ENCODE assay signal across 25 cellular contexts in the genomic region with DNA sequence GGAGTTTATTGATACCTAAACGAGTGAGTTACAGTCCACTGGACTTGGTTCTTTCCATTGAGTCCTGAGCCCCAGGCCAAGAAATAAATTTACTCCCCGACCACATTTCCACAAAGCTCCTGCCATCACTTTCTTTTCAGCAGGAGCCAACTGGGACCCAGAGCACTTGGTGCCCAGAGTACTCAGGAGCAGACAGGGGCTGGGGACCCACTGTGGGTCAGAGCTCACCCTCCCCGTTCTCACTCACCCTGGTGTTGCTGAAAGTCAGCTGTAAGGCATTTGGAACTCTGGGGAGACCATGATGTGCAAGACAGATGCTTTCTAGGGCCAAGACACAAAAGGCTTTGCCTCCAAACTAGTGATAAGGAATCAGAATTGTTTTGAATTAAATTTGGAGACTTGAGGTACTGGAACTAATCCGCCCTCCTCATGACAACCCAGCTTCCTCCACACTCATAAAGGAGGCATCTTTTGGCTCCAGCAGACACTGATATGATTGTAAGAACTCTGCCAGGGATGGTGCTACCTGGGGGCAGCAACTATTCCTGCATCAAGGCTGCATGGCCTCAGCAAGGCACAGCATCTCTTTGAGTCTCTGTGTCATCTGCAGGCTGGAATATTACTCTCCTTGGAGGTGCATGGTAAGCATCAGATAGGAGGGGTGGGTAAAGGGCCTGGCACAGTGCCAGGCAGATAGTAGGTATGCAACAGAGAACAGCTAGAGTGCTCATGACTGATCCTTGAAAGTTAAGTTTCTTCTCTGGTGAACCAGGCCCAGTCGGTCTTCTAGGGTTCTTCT. TPM values are rescaled to one million over a fixed set of nuclear protein-coding genes. Genes with fewer than 3 reads are reported as not detected.
DNase-seq lines count a peak whose midpoint lies in the region; ATAC-seq, FAIRE-seq and TF ChIP-seq lines count a peak whose summit lies in the region.
"Had no signal": no experiment of that assay in that cellular context is flagged by ENCODE, and none has a peak within 500 bp of the region (broad histone marks: within the 10 kb centered on the region; RNA-seq: fewer than 3 reads in every experiment).

No MANE protein-coding gene starts in this region.

- no peak for TF ChIP-seq POLR2A in K562 (conservative IDR thresholded peaks at IDR 0.05)

- no peaks in the 10 kb centered on the region for H3K9me1 ChIP-seq in K562 (ENCODE audit: control insufficient read depth, insufficient read depth, low read length)

- no peaks in the 10 kb centered on the region for H3K27me3 ChIP-seq in K562 (ENCODE audit: control insufficient read depth in 2 of 2, insufficient read depth in 2 of 2, low read length in 2 of 2)
- H3K27me3 ChIP-seq in upper lobe of right lung = no peaks in the 10 kb centered on the region
- H3K27me3 ChIP-seq: brain microvascular endothelial cell, left lung, stomach, thyroid gland had no signal

- WGBS in K562 (ENCODE audit: insufficient coverage, low coverage, missing lambda C conversion rate) = 32% methylated on average over 5 of the region's 5 CpGs

- peaks cover 53% of the 10 kb centered on the region for H3K4me1 Mint-ChIP-seq in activated CD4-positive, alpha-beta T cell treated with anti-CD3 and anti-CD28 coated beads for 36 hours
- H3K4me1 Mint-ChIP-seq in natural killer cell treated with Interleukin-12 subunit alpha and Interleukin-12 subunit beta and Interleukin-15 and Interleukin-18, amount 100 ng/mL, for 72 hours (ENCODE audit: low read depth in 2 of 2) = peaks cover 44% of the 10 kb centered on the region in 2 donors
- H3K4me1 Mint-ChIP-seq in natural killer cell = peaks cover 47% of the 10 kb centered on the region in 2 donors

- no peak for ATAC-seq in activated CD4-positive, alpha-beta T cell treated with anti-CD3 and anti-CD28 coated beads for 36 hours
- ATAC-seq in natural killer cell treated with Interleukin-12 subunit alpha and Interleukin-12 subunit beta and Interleukin-15 and Interleukin-18, amount 100 ng/mL, for 72 hours = no peak
- ATAC-seq in natural killer cell = no peak
- ATAC-seq in K562 = no peak
- peak; percentile 20 for ATAC-seq in upper lobe of right lung
- ATAC-seq in GM21515 (IDR thresholded peaks at IDR 0.05; ENCODE audit: unreplicated experiment) = no peak
- ATAC-seq: sciatic nerve had no signal

- CTCF ChIA-PET in activated CD4-positive, alpha-beta T cell treated with anti-CD3 and anti-CD28 coated beads for 36 hours (lab: Charles Lee) = interaction anchor here (0.6 to 2.4 kb wide), 9 partner anchors 9 to 45 kb away, joined by 3 to 11 read pairs (median 6); a partner anchor contains a TSS
- CTCF ChIA-PET in K562 (lab: Yijun Ruan, JAX; ENCODE audit: low intra/inter-chr PET ratio) = no interaction called here

- H3K4me3 Mint-ChIP-seq in activated CD4-positive, alpha-beta T cell treated with anti-CD3 and anti-CD28 coated beads for 36 hours = no peak overlapping the region
- no peak overlapping the region for H3K4me3 Mint-ChIP-seq in natural killer cell treated with Interleukin-12 subunit alpha and Interleukin-12 subunit beta and Interleukin-15 and Interleukin-18, amount 100 ng/mL, for 72 hours
- H3K4me3 Mint-ChIP-seq in natural killer cell = no peak overlapping the region
- H3K4me3 Mint-ChIP-seq: T-helper 1 cell treated with Interleukin-12 subunit alpha and Interleukin-12 subunit beta and Interleukin-4 antibody, amounts not matched to agents 30 μg/mL and 1 μg/mL, for 36 hours had no signal

- no peak overlapping the region for H2AFZ ChIP-seq in K562 (ENCODE audit: low read depth, low read length)

- no peak overlapping the region for H3K4me2 ChIP-seq in K562 (ENCODE audit: insufficient read depth, low read length)

- H3K27ac ChIP-seq in K562 (ENCODE audit: extremely low read depth, low read depth, low read length) (no peak overlapping the region), upper lobe of right lung (no peak overlapping the region)
- H3K27ac ChIP-seq: brain microvascular endothelial cell, left lung, SK-N-MC, stomach, thyroid gland had no signal

- peaks cover 19% of the 10 kb centered on the region; the same call in 2 of the 3 replicates for H3K36me3 ChIP-seq in K562 (ENCODE audit: control insufficient read depth, insufficient read depth, low read length)
- peaks cover 20% of the 10 kb centered on the region for H3K36me3 ChIP-seq in upper lobe of right lung

- H3K4me3 ChIP-seq in K562 (no peak overlapping the region), upper lobe of right lung (no peak overlapping the region)
- H3K4me3 ChIP-seq: left lung, SK-N-MC, stomach, thyroid gland had no signal

- no TSS peak for BruUV-seq in K562 (replicated peaks; lab: Mats Ljungman, UMichigan)

- no peaks in the 10 kb centered on the region for H3K9me3 Mint-ChIP-seq in activated CD4-positive, alpha-beta T cell treated with anti-CD3 and anti-CD28 coated beads for 36 hours (ENCODE audit: low read depth)
- H3K9me3 Mint-ChIP-seq in natural killer cell treated with Interleukin-12 subunit alpha and Interleukin-12 subunit beta and Interleukin-15 and Interleukin-18, amount 100 ng/mL, for 72 hours = no peaks in the 10 kb centered on the region
- H3K9me3 Mint-ChIP-seq in natural killer cell = no peaks in the 10 kb centered on the region
- H3K9me3 Mint-ChIP-seq: T-helper 1 cell treated with Interleukin-12 subunit alpha and Interleukin-12 subunit beta and Interleukin-4 antibody, amounts not matched to agents 30 μg/mL and 1 μg/mL, for 36 hours had no signal

- TF ChIP-seq EP300 in K562 (IDR thresholded peaks at IDR 0.05; ENCODE audit: low read length) = no peak

- in situ Hi-C loops in K562 (cut with MboI) = no loop called here

- intact Hi-C loops in activated CD4-positive, alpha-beta T cell treated with anti-CD3 and anti-CD28 coated beads for 36 hours (cut with DNase I, micrococcal nuclease) = loop anchor here (5.0 kb wide), 2 partner anchors 45 to 465 kb away; a partner anchor contains a TSS
- intact Hi-C loops in natural killer cell (cut with micrococcal nuclease) = no loop called here
- intact Hi-C loops in K562 (cut with micrococcal nuclease) = no loop called here
- intact Hi-C loops in upper lobe of right lung (cut with DNase I) = no loop called here

- H3K79me2 ChIP-seq in K562 (ENCODE audit: control insufficient read depth, insufficient read depth, low read length) = no peaks in the 10 kb centered on the region

- H3K4me1 ChIP-seq in K562 (replicated peaks in 1 of 2; ENCODE audit: control insufficient read depth in 2 of 2, insufficient read depth in 2 of 2, low read length in 2 of 2) (peaks cover 7 to 10% of the 10 kb centered on the region in 2 experiments), upper lobe of right lung (peaks cover 21% of the 10 kb centered on the region)

- H4K20me1 ChIP-seq in K562 (replicated peaks; ENCODE audit: control insufficient read depth, insufficient read depth, low read length) = no peaks in the 10 kb centered on the region

- POLR2A ChIA-PET in activated CD4-positive, alpha-beta T cell treated with anti-CD3 and anti-CD28 coated beads for 36 hours (lab: Charles Lee) = interaction anchor here (0.9 to 1.7 kb wide), 6 partner anchors 7 to 23 kb away, joined by 3 to 13 read pairs (median 5); a partner anchor contains a TSS
- POLR2A ChIA-PET in K562 (lab: Yijun Ruan, JAX) = interaction anchor here (0.5 to 2.2 kb wide), 6 partner anchors 9 to 107 kb away, joined by 3 to 12 read pairs (median 6); no protein-coding TSS in a partner anchor

- H3K27ac Mint-ChIP-seq in activated CD4-positive, alpha-beta T cell treated with anti-CD3 and anti-CD28 coated beads for 36 hours = peak overlapping the region; percentile 95
- H3K27ac Mint-ChIP-seq in natural killer cell treated with Interleukin-12 subunit alpha and Interleukin-12 subunit beta and Interleukin-15 and Interleukin-18, amount 100 ng/mL, for 72 hours = peak overlapping the region; percentile 93 to 99
- H3K27ac Mint-ChIP-seq in natural killer cell = peak overlapping the region in 1 of 2 donors; percentile 16
- H3K27ac Mint-ChIP-seq: progenitor cell of endocrine pancreas had no signal

- TF ChIP-seq CTCF in natural killer cell (IDR thresholded peaks at IDR 0.05) (no peak), K562 (IDR thresholded peaks at IDR 0.05 in 2 of 3, conservative IDR thresholded peaks at IDR 0.05 in 1 of 3; ENCODE audit: insufficient read depth in 2 of 3, low read depth in 1 of 3, low read length in 3 of 3) (no peak), upper lobe of right lung (IDR thresholded peaks at IDR 0.05) (no peak)

- peak; percentile 52 for DNase-seq in activated CD4-positive, alpha-beta T cell treated with anti-CD3 and anti-CD28 coated beads for 36 hours
- no peak for DNase-seq in activated CD4-positive, alpha-beta T cell treated with anti-CD3 and anti-CD28 coated beads for 1 hour
- DNase-seq in natural killer cell treated with Interleukin-12 subunit alpha and Interleukin-12 subunit beta and Interleukin-15 and Interleukin-18, amount 100 ng/mL, for 72 hours (ENCODE audit: low spot score) = no peak
- DNase-seq in natural killer cell (no peak), K562 (ENCODE audit: extremely low read depth in 1 of 4, low spot score in 3 of 4) (no peak), upper lobe of right lung (no peak), NCI-H2196 (lab: John Stamatoyannopoulos, UW; ENCODE audit: unreplicated experiment) (no peak)
- DNase-seq: brain microvascular endothelial cell, DMS153, glutamatergic neuron, Kasumi-1, left lung, mesenchymal stem cell, NCI-H1048, NCI-H1694, NCI-H510A, stomach, thyroid gland had no signal

- H3K9me3 ChIP-seq in K562 (replicated peaks; ENCODE audit: control insufficient read depth, insufficient read depth, low read depth, low read length) = no peaks in the 10 kb centered on the region
- H3K9me3 ChIP-seq in upper lobe of right lung = no peaks in the 10 kb centered on the region
- H3K9me3 ChIP-seq: left lung, stomach, thyroid gland had no signal

- peaks cover 23% of the 10 kb centered on the region for H3K36me3 Mint-ChIP-seq in activated CD4-positive, alpha-beta T cell treated with anti-CD3 and anti-CD28 coated beads for 36 hours (ENCODE audit: low read depth)
- peaks cover 1% of the 10 kb centered on the region for H3K36me3 Mint-ChIP-seq in natural killer cell treated with Interleukin-12 subunit alpha and Interleukin-12 subunit beta and Interleukin-15 and Interleukin-18, amount 100 ng/mL, for 72 hours
- H3K36me3 Mint-ChIP-seq in natural killer cell = no peaks in the 10 kb centered on the region

- TF ChIP-seq RAD21 in K562 (CRISPR knock-in tag; conservative IDR thresholded peaks at IDR 0.05 in 1 of 2, IDR thresholded peaks at IDR 0.05 in 1 of 2) = no peak

- no peaks in the 10 kb centered on the region for H3K27me3 Mint-ChIP-seq in activated CD4-positive, alpha-beta T cell treated with anti-CD3 and anti-CD28 coated beads for 36 hours
- no peaks in the 10 kb centered on the region for H3K27me3 Mint-ChIP-seq in natural killer cell treated with Interleukin-12 subunit alpha and Interleukin-12 subunit beta and Interleukin-15 and Interleukin-18, amount 100 ng/mL, for 72 hours
- H3K27me3 Mint-ChIP-seq in natural killer cell (ENCODE audit: low read depth in 2 of 2) = no peaks in the 10 kb centered on the region
- H3K27me3 Mint-ChIP-seq: progenitor cell of endocrine pancreas had no signal

- FAIRE-seq in K562 (lab: Jason Lieb, UNC) = no peak
- FAIRE-seq: H1, islet of Langerhans had no signal

- peak overlapping the region in 1 of 2 experiments; percentile 49; a peak in 1 of 4 replicates for H3K9ac ChIP-seq in K562 (ENCODE audit: insufficient read depth in 1 of 2, low read depth in 2 of 2, low read length in 2 of 2)

RNA-seq across cellular contexts. Expression of a gene that starts 7.3 kb away (rescaled TPM):
- total RNA-seq in activated CD4-positive, alpha-beta T cell treated with anti-CD3 and anti-CD28 coated beads for 36 hours = 10 to 100 TPM; 48.4 to 53.1 TPM
- total RNA-seq in natural killer cell treated with Interleukin-12 subunit alpha and Interleukin-12 subunit beta and Interleukin-15 and Interleukin-18, amount 100 ng/mL, for 72 hours = 10 to 100 TPM; 19.8 to 24.4 TPM
- total RNA-seq in natural killer cell = 10 to 100 TPM in 1 of 3 donors, 1 to 10 TPM in 2; 7.4 to 20.4 (median 8.7) TPM
- 2.0 and 4.8 TPM in 2 replicates for total RNA-seq in K562 (2011; cell fraction: chromatin; rRNA removed; ENCODE audit: low replicate concordance)
- 4.2 and 4.6 TPM in 2 replicates for total RNA-seq in K562 (2011; cell fraction: nucleolus; rRNA removed)
- total RNA-seq in K562 (2011; cell fraction: nucleoplasm; rRNA removed) = 2.3 and 3.2 TPM in 2 replicates
- 10.7 and 13.9 TPM in 2 replicates for total RNA-seq in K562 (2014; rRNA removed)
- total RNA-seq in K562 (2014; rRNA removed; fragmentation: Illumina TruSeq; extraction: Trizol) = 4.4 and 4.7 TPM in 2 replicates
- total RNA-seq in K562 (2015; rRNA removed; fragmentation: Illumina TruSeq; extraction: Trizol) = 6.1 and 6.6 TPM in 2 replicates
- total RNA-seq in K562 (2021) = 5.2 and 6.2 TPM in 2 replicates
- 7.3 and 8.4 TPM in 2 replicates for polyA plus RNA-seq in K562 (2011; rRNA removed)
- 5.8 and 12.1 TPM in 2 replicates for polyA plus RNA-seq in K562 (2011; cell fraction: cytosol; rRNA removed)
- 6.0 and 9.9 TPM in 2 replicates for polyA plus RNA-seq in K562 (2011; cell fraction: nucleus; rRNA removed)
- polyA plus RNA-seq in K562 (2012) = 7.7 and 9.7 TPM in 2 replicates
- 6.0 and 6.2 TPM in 2 replicates for polyA plus RNA-seq in K562 (2014; fragmentation: Illumina TruSeq; extraction: Trizol)
- under 1 TPM; 0.23 to 0.39 TPM for polyA plus RNA-seq in K562 (2014; fragmentation: Nextera tagmentation; extraction: Ambion mirVana)
- polyA plus RNA-seq in K562 (2014; rRNA removed) = 7.7 and 10.6 TPM in 2 replicates
- polyA minus RNA-seq in K562 (2011; rRNA and poly(A)+ RNA removed) = 2.6 and 2.9 TPM in 2 replicates
- polyA minus RNA-seq in K562 (2011; cell fraction: cytosol; rRNA and poly(A)+ RNA removed) = 3.1 and 3.6 TPM in 2 replicates
- 1.3 and 2.4 TPM in 2 replicates for polyA minus RNA-seq in K562 (2011; cell fraction: nucleus; rRNA and poly(A)+ RNA removed)
- total RNA-seq in upper lobe of right lung = 35.7 TPM

RNA-seq across cellular contexts. Expression of a gene that starts 15.2 kb away (rescaled TPM):
- 10 to 100 TPM; 80.7 to 96.4 TPM for total RNA-seq in activated CD4-positive, alpha-beta T cell treated with anti-CD3 and anti-CD28 coated beads for 36 hours
- total RNA-seq in natural killer cell treated with Interleukin-12 subunit alpha and Interleukin-12 subunit beta and Interleukin-15 and Interleukin-18, amount 100 ng/mL, for 72 hours = 10 to 100 TPM; 58.3 to 65.6 TPM
- total RNA-seq in natural killer cell = 10 to 100 TPM; 59.2 to 73.7 (median 69.2) TPM
- total RNA-seq in K562 (2011; cell fraction: chromatin; rRNA removed; ENCODE audit: low replicate concordance) = 29.0 and 52.4 TPM in 2 replicates
- 42.1 and 48.7 TPM in 2 replicates for total RNA-seq in K562 (2011; cell fraction: nucleolus; rRNA removed)
- total RNA-seq in K562 (2011; cell fraction: nucleoplasm; rRNA removed) = 34.6 and 42.7 TPM in 2 replicates
- total RNA-seq in K562 (2014; rRNA removed) = 110 and 136 TPM in 2 replicates
- total RNA-seq in K562 (2014; rRNA removed; fragmentation: Illumina TruSeq; extraction: Trizol) = 32.7 and 40.6 TPM in 2 replicates
- total RNA-seq in K562 (2015; rRNA removed; fragmentation: Illumina TruSeq; extraction: Trizol) = 74.5 and 74.8 TPM in 2 replicates
- 85.8 and 89.7 TPM in 2 replicates for total RNA-seq in K562 (2021)
- polyA plus RNA-seq in K562 (2011; rRNA removed) = 60.6 and 62.8 TPM in 2 replicates
- polyA plus RNA-seq in K562 (2011; cell fraction: cytosol; rRNA removed) = 74.1 and 114 TPM in 2 replicates
- 61.6 and 83.0 TPM in 2 replicates for polyA plus RNA-seq in K562 (2011; cell fraction: nucleus; rRNA removed)
- 75.7 and 143 TPM in 2 replicates for polyA plus RNA-seq in K562 (2012)
- 97.8 and 103 TPM in 2 replicates for polyA plus RNA-seq in K562 (2014; fragmentation: Illumina TruSeq; extraction: Trizol)
- polyA plus RNA-seq in K562 (2014; fragmentation: Nextera tagmentation; extraction: Ambion mirVana) = 1 to 10 TPM; 4.1 to 6.3 TPM
- polyA plus RNA-seq in K562 (2014; rRNA removed) = 91.6 and 94.0 TPM in 2 replicates
- polyA minus RNA-seq in K562 (2011; rRNA and poly(A)+ RNA removed) = 29.9 and 37.5 TPM in 2 replicates
- polyA minus RNA-seq in K562 (2011; cell fraction: cytosol; rRNA and poly(A)+ RNA removed) = 52.9 and 57.8 TPM in 2 replicates
- polyA minus RNA-seq in K562 (2011; cell fraction: nucleus; rRNA and poly(A)+ RNA removed) = 19.1 and 22.5 TPM in 2 replicates
- total RNA-seq in upper lobe of right lung = 55.8 TPM

RNA-seq across cellular contexts. Expression of a gene that starts 15.8 kb away (rescaled TPM):
- total RNA-seq in activated CD4-positive, alpha-beta T cell treated with anti-CD3 and anti-CD28 coated beads for 36 hours = 100 to 1,000 TPM; 164 to 231 TPM
- 100 to 1,000 TPM; 323 to 381 TPM for total RNA-seq in natural killer cell treated with Interleukin-12 subunit alpha and Interleukin-12 subunit beta and Interleukin-15 and Interleukin-18, amount 100 ng/mL, for 72 hours
- total RNA-seq in natural killer cell (100 to 1,000 TPM; 282 to 288 (median 285) TPM), K562 (2014; rRNA removed) (138 and 139 TPM in 2 replicates), K562 (2014; rRNA removed; fragmentation: Illumina TruSeq; extraction: Trizol) (132 and 143 TPM in 2 replicates), K562 (2015; rRNA removed; fragmentation: Illumina TruSeq; extraction: Trizol) (118 and 131 TPM in 2 replicates), K562 (2021) (153 and 154 TPM in 2 replicates), upper lobe of right lung (148 TPM)
- total RNA-seq in K562 (2011; cell fraction: chromatin; rRNA removed; ENCODE audit: low replicate concordance) = 240 and 326 TPM in 2 replicates
- 165 and 200 TPM in 2 replicates for total RNA-seq in K562 (2011; cell fraction: nucleolus; rRNA removed)
- total RNA-seq in K562 (2011; cell fraction: nucleoplasm; rRNA removed) = 225 and 232 TPM in 2 replicates
- polyA plus RNA-seq in K562 (2011; rRNA removed) (60.3 and 106 TPM in 2 replicates), K562 (2014; fragmentation: Illumina TruSeq; extraction: Trizol) (119 and 128 TPM in 2 replicates), K562 (2014; fragmentation: Nextera tagmentation; extraction: Ambion mirVana) (10 to 100 TPM; 20.1 to 28.1 TPM), K562 (2014; rRNA removed) (112 and 129 TPM in 2 replicates)
- polyA plus RNA-seq in K562 (2011; cell fraction: cytosol; rRNA removed) = 69.7 and 88.3 TPM in 2 replicates
- 76.1 and 100.0 TPM in 2 replicates for polyA plus RNA-seq in K562 (2011; cell fraction: nucleus; rRNA removed)
- 106 and 149 TPM in 2 replicates for polyA plus RNA-seq in K562 (2012)
- 147 and 187 TPM in 2 replicates for polyA minus RNA-seq in K562 (2011; rRNA and poly(A)+ RNA removed)
- polyA minus RNA-seq in K562 (2011; cell fraction: cytosol; rRNA and poly(A)+ RNA removed) = 104 and 125 TPM in 2 replicates
- polyA minus RNA-seq in K562 (2011; cell fraction: nucleus; rRNA and poly(A)+ RNA removed) = 79.2 and 112 TPM in 2 replicates

RNA-seq across cellular contexts. Expression of a gene that starts 27.3 kb away (rescaled TPM):
- total RNA-seq in activated CD4-positive, alpha-beta T cell treated with anti-CD3 and anti-CD28 coated beads for 36 hours = 10 to 100 TPM; 36.4 to 61.6 TPM
- total RNA-seq in natural killer cell treated with Interleukin-12 subunit alpha and Interleukin-12 subunit beta and Interleukin-15 and Interleukin-18, amount 100 ng/mL, for 72 hours = 10 to 100 TPM; 35.9 to 42.5 TPM
- total RNA-seq in natural killer cell (10 to 100 TPM; 33.4 to 52.1 (median 34.7) TPM), K562 (2014; rRNA removed) (27.6 and 39.3 TPM in 2 replicates), K562 (2014; rRNA removed; fragmentation: Illumina TruSeq; extraction: Trizol) (14.6 and 18.2 TPM in 2 replicates), K562 (2015; rRNA removed; fragmentation: Illumina TruSeq; extraction: Trizol) (26.4 and 27.5 TPM in 2 replicates), K562 (2021) (23.6 and 25.7 TPM in 2 replicates), upper lobe of right lung (17.2 TPM)
- total RNA-seq in K562 (2011; cell fraction: chromatin; rRNA removed; ENCODE audit: low replicate concordance) = 74.9 and 150 TPM in 2 replicates
- 93.6 and 122 TPM in 2 replicates for total RNA-seq in K562 (2011; cell fraction: nucleolus; rRNA removed)
- total RNA-seq in K562 (2011; cell fraction: nucleoplasm; rRNA removed) = 99.4 and 140 TPM in 2 replicates
- polyA plus RNA-seq in K562 (2011; rRNA removed) (26.6 and 31.0 TPM in 2 replicates), K562 (2014; fragmentation: Illumina TruSeq; extraction: Trizol) (32.3 and 33.0 TPM in 2 replicates), K562 (2014; fragmentation: Nextera tagmentation; extraction: Ambion mirVana) (10 to 100 TPM in 1 of 2 experiments, 1 to 10 TPM in 1; 6.6 to 12.0 TPM), K562 (2014; rRNA removed) (24.4 and 26.5 TPM in 2 replicates)
- polyA plus RNA-seq in K562 (2011; cell fraction: cytosol; rRNA removed) = 27.6 and 51.7 TPM in 2 replicates
- 41.4 and 56.0 TPM in 2 replicates for polyA plus RNA-seq in K562 (2011; cell fraction: nucleus; rRNA removed)
- 23.4 and 31.1 TPM in 2 replicates for polyA plus RNA-seq in K562 (2012)
- 38.9 and 47.9 TPM in 2 replicates for polyA minus RNA-seq in K562 (2011; rRNA and poly(A)+ RNA removed)
- polyA minus RNA-seq in K562 (2011; cell fraction: cytosol; rRNA and poly(A)+ RNA removed) = 16.7 and 29.9 TPM in 2 replicates
- polyA minus RNA-seq in K562 (2011; cell fraction: nucleus; rRNA and poly(A)+ RNA removed) = 52.4 and 57.1 TPM in 2 replicates

RNA-seq across cellular contexts. Expression of a gene that starts 33.0 kb away (rescaled TPM):
- total RNA-seq in activated CD4-positive, alpha-beta T cell treated with anti-CD3 and anti-CD28 coated beads for 36 hours = 10 to 100 TPM; 47.5 to 49.8 TPM
- total RNA-seq in natural killer cell treated with Interleukin-12 subunit alpha and Interleukin-12 subunit beta and Interleukin-15 and Interleukin-18, amount 100 ng/mL, for 72 hours = 10 to 100 TPM; 50.0 to 91.3 TPM
- total RNA-seq in natural killer cell (100 to 1,000 TPM; 133 to 137 (median 136) TPM), K562 (2014; rRNA removed) (30.7 and 34.0 TPM in 2 replicates), K562 (2014; rRNA removed; fragmentation: Illumina TruSeq; extraction: Trizol) (28.7 and 33.0 TPM in 2 replicates), K562 (2015; rRNA removed; fragmentation: Illumina TruSeq; extraction: Trizol) (31.6 and 33.2 TPM in 2 replicates), K562 (2021) (53.7 and 63.6 TPM in 2 replicates), upper lobe of right lung (37.3 TPM)
- total RNA-seq in K562 (2011; cell fraction: chromatin; rRNA removed; ENCODE audit: low replicate concordance) = 652 and 1,082 TPM in 2 replicates
- total RNA-seq in K562 (2011; cell fraction: nucleolus; rRNA removed) = 407 and 449 TPM in 2 replicates
- 488 and 686 TPM in 2 replicates for total RNA-seq in K562 (2011; cell fraction: nucleoplasm; rRNA removed)
- polyA plus RNA-seq in K562 (2011; rRNA removed) (95.8 and 120 TPM in 2 replicates), K562 (2014; fragmentation: Illumina TruSeq; extraction: Trizol) (53.8 and 60.9 TPM in 2 replicates), K562 (2014; fragmentation: Nextera tagmentation; extraction: Ambion mirVana) (10 to 100 TPM in 1 of 2 experiments, 1 to 10 TPM in 1; 8.9 to 11.6 TPM), K562 (2014; rRNA removed) (72.7 and 106 TPM in 2 replicates)
- 71.0 and 73.2 TPM in 2 replicates for polyA plus RNA-seq in K562 (2011; cell fraction: cytosol; rRNA removed)
- 641 and 948 TPM in 2 replicates for polyA plus RNA-seq in K562 (2011; cell fraction: nucleus; rRNA removed)
- polyA plus RNA-seq in K562 (2012) = 65.7 and 182 TPM in 2 replicates
- 99.7 and 103 TPM in 2 replicates for polyA minus RNA-seq in K562 (2011; rRNA and poly(A)+ RNA removed)
- 19.4 and 21.8 TPM in 2 replicates for polyA minus RNA-seq in K562 (2011; cell fraction: cytosol; rRNA and poly(A)+ RNA removed)
- polyA minus RNA-seq in K562 (2011; cell fraction: nucleus; rRNA and poly(A)+ RNA removed) = 133 and 150 TPM in 2 replicates

Comparison
In these comparisons a context has a peak if more than half of its experiments do, and no peak if none do; other contexts are left out.
1. intact Hi-C loops: an anchor here in activated CD4-positive, alpha-beta T cell treated with anti-CD3 and anti-CD28 coated beads for 36 hours (5.0 kb wide); none called in natural killer cell, K562 and upper lobe of right lung.